ENCODE assay signal across 9 cellular contexts in genomic region chr2:218366621-218367414, GRCh38. TPM values are rescaled to one million over a fixed set of nuclear protein-coding genes. Genes with fewer than 3 reads are reported as not detected.
DNase-seq lines count a peak whose midpoint lies in the region; ATAC-seq and TF ChIP-seq lines count a peak whose summit lies in the region.
"Had no signal": no experiment of that assay in that cellular context is flagged by ENCODE, and none has a peak within 500 bp of the region (broad histone marks: within the 10 kb centered on the region; RNA-seq: fewer than 3 reads in every experiment).

No MANE protein-coding gene starts in this region.

- TF ChIP-seq EP300 in SK-N-SH (IDR thresholded peaks at IDR 0.05; ENCODE audit: borderline replicate concordance in 1 of 2, low read depth in 1 of 2, low read length in 1 of 2), result no peak

- H3K9ac ChIP-seq in PC-3 (ENCODE audit: low read length) (no peak overlapping the region; the same call in 1 of the 2 replicates), SK-N-SH (no peak overlapping the region)

- POLR2A ChIA-PET in PC-3 (lab: Charles Lee; ENCODE audit: unreplicated experiment), result interaction anchor here (0.6 kb wide), 1 partner anchor 97 kb away, joined by 4 read pairs; the partner anchor contains the start of genes AAMP and PNKD
- POLR2A ChIA-PET in SK-N-SH (lab: Yijun Ruan, JAX), result no interaction called here

- H4K20me1 ChIP-seq in PC-3 (ENCODE audit: low read length), result no peaks in the 10 kb centered on the region
- H4K20me1 ChIP-seq in SK-N-SH (ENCODE audit: insufficient read depth), result no peaks in the 10 kb centered on the region

- CTCF ChIA-PET in PC-3 (lab: Charles Lee), result no interaction called here
- CTCF ChIA-PET in SK-N-SH (lab: Yijun Ruan, JAX), result interaction anchor here (1.4 to 1.6 kb wide), 2 partner anchors 10 to 30 kb away, joined by 4 to 5 read pairs; partner anchors contain the start of gene CATIP

- H3K27ac ChIP-seq in PC-3 (ENCODE audit: low read length) (no peak overlapping the region), psoas muscle (peak overlapping the region; percentile 82), SK-N-SH (ENCODE audit: low read depth in 2 of 2, low read length in 1 of 2) (no peak overlapping the region)
- H3K27ac ChIP-seq: foreskin keratinocyte had no signal

- H3K79me2 ChIP-seq in PC-3 (ENCODE audit: low read length) (no peaks in the 10 kb centered on the region), SK-N-SH (ENCODE audit: insufficient read depth) (no peaks in the 10 kb centered on the region)

- no peak for ATAC-seq in PC-3
- ATAC-seq in psoas muscle, result no peak
- ATAC-seq in GM18873 (IDR thresholded peaks at IDR 0.05; ENCODE audit: low FRiP score, unreplicated experiment), result no peak
- no peak for ATAC-seq in GM21390 (IDR thresholded peaks at IDR 0.05; ENCODE audit: unreplicated experiment)

- no peaks in the 10 kb centered on the region for H3K36me3 ChIP-seq in GM06990 (ENCODE audit: control insufficient read depth, insufficient read depth, low read length)
- no peaks in the 10 kb centered on the region for H3K36me3 ChIP-seq in PC-3 (ENCODE audit: low read depth, low read length)
- H3K36me3 ChIP-seq in psoas muscle (ENCODE audit: insufficient read depth in 1 of 2, low read depth in 1 of 2), result no peaks in the 10 kb centered on the region
- no peaks in the 10 kb centered on the region for H3K36me3 ChIP-seq in SK-N-SH (replicated peaks in 1 of 2; ENCODE audit: control insufficient read depth in 1 of 2, insufficient read depth in 2 of 2, low read length in 1 of 2)

- 91 to 97% (median 94%) methylated on average over 9 of the region's 9 CpGs for WGBS in psoas muscle, 3 donors
- 89% methylated on average over 9 of the region's 9 CpGs for WGBS in SK-N-SH (ENCODE audit: low lambda C conversion rate)

- H3K9me2 ChIP-seq in PC-3 (replicated peaks; ENCODE audit: low read length) (no peaks in the 10 kb centered on the region), SK-N-SH (no peaks in the 10 kb centered on the region)

- no peaks in the 10 kb centered on the region for H3K27me3 ChIP-seq in GM06990 (replicated peaks; ENCODE audit: control insufficient read depth, insufficient read depth, low read length)
- H3K27me3 ChIP-seq in PC-3 (ENCODE audit: low read length), result no peaks in the 10 kb centered on the region
- no peaks in the 10 kb centered on the region for H3K27me3 ChIP-seq in psoas muscle (ENCODE audit: insufficient read depth in 3 of 3, low read length in 2 of 3)
- H3K27me3 ChIP-seq in SK-N-SH (ENCODE audit: insufficient read depth), result no peaks in the 10 kb centered on the region
- H3K27me3 ChIP-seq: foreskin keratinocyte had no signal

- no peak for TF ChIP-seq RAD21 in SK-N-SH (IDR thresholded peaks at IDR 0.05; ENCODE audit: low read length)

- peak overlapping the region; percentile 93 for H3K4me2 ChIP-seq in PC-3 (ENCODE audit: low read length)
- H3K4me2 ChIP-seq in SK-N-SH, result no peak overlapping the region

- H2AFZ ChIP-seq in PC-3 (ENCODE audit: low read length), result peak overlapping the region; percentile 89
- H2AFZ ChIP-seq in SK-N-SH (ENCODE audit: low read depth), result no peak overlapping the region

- intact Hi-C loops in PC-3 (cut with micrococcal nuclease), result no loop called here
- intact Hi-C loops in psoas muscle (cut with DNase I), result no loop called here

- TF ChIP-seq CTCF in GM06990 (IDR thresholded peaks at IDR 0.05; ENCODE audit: insufficient read depth, low read length, poor library complexity, severe bottlenecking) (no peak), PC-3 (conservative IDR thresholded peaks at IDR 0.05; ENCODE audit: low read depth, low read length) (no peak), fibroblast of villous mesenchyme (IDR thresholded peaks at IDR 0.05; ENCODE audit: insufficient read depth, low read depth, low read length) (no peak), psoas muscle (IDR thresholded peaks at IDR 0.05) (no peak), SK-N-SH (IDR thresholded peaks at IDR 0.05) (no peak)

- H3K4me1 ChIP-seq in PC-3 (ENCODE audit: insufficient read depth, low read length) (0 out of 2 replicates have a peak, but pooled peaks cover 5% of the 10 kb centered on the region), psoas muscle (no peaks in the 10 kb centered on the region), SK-N-SH (ENCODE audit: control insufficient read depth in 1 of 2, insufficient read depth in 2 of 2, low read depth in 1 of 2, low read length in 1 of 2) (no peaks in the 10 kb centered on the region; a peak in 1 of 4 replicates)
- H3K4me1 ChIP-seq: foreskin keratinocyte had no signal

- H3K9me3 ChIP-seq in PC-3 (ENCODE audit: low read length), result no peaks in the 10 kb centered on the region
- H3K9me3 ChIP-seq in psoas muscle, result no peaks in the 10 kb centered on the region
- H3K9me3 ChIP-seq in SK-N-SH, result no peaks in the 10 kb centered on the region

- H3K4me3 ChIP-seq in GM06990 (replicated peaks; ENCODE audit: low read depth, low read length) (peak overlapping the region; percentile 77), PC-3 (ENCODE audit: low read length) (peak overlapping the region; percentile 71; the same call in 1 of the 2 replicates), fibroblast of villous mesenchyme (ENCODE audit: low read depth, low read length) (peak overlapping the region; percentile 64), psoas muscle (peak overlapping the region; percentile 70), SK-N-SH (ENCODE audit: low read depth in 2 of 2, low read length in 1 of 2) (no peak overlapping the region)

- DNase-seq in GM06990 (ENCODE audit: extremely low read depth, insufficient read length), result no peak
- DNase-seq in PC-3, result no peak
- DNase-seq in fibroblast of villous mesenchyme (ENCODE audit: low read depth), result no peak
- DNase-seq in psoas muscle, result no peak
- DNase-seq in NCI-H82 (lab: John Stamatoyannopoulos, UW), result no peak
- no peak for DNase-seq in SK-N-SH

- BruUV-seq in PC-3 (replicated peaks; lab: Mats Ljungman, UMichigan), result no TSS peak

- H3F3A ChIP-seq in PC-3 (ENCODE audit: low read length, unreplicated experiment) (no peaks in the 10 kb centered on the region), SK-N-SH (replicated peaks; ENCODE audit: insufficient read depth) (no peaks in the 10 kb centered on the region)

TF ChIP-seq in SK-N-SH, 30 proteins besides CTCF, POLR2A, EP300 and RAD21 (continues in another document):
- no peak for TF ChIP-seq POLR2AphosphoS5 (IDR thresholded peaks at IDR 0.05; ENCODE audit: low read depth, low read length)
- TF ChIP-seq IRF3 (IDR thresholded peaks at IDR 0.05; ENCODE audit: low read depth, low read length), result no peak
- TF ChIP-seq MXI1 (IDR thresholded peaks at IDR 0.05; ENCODE audit: low read depth, low read length), result no peak
- TF ChIP-seq FOXJ3 (CRISPR knock-in tag; IDR thresholded peaks at IDR 0.05), result no peak
- no peak for TF ChIP-seq USF1 (IDR thresholded peaks at IDR 0.05; ENCODE audit: borderline replicate concordance, low read depth)
- TF ChIP-seq MEF2A (IDR thresholded peaks at IDR 0.05; ENCODE audit: borderline replicate concordance, low read depth), result no peak
- TF ChIP-seq FOSL2 (IDR thresholded peaks at IDR 0.05; ENCODE audit: borderline replicate concordance, low read depth), result no peak
- TF ChIP-seq JUND (IDR thresholded peaks at IDR 0.05), result no peak

RNA-seq across cellular contexts. Expression of gene CATIP, which starts 10.2 kb away (rescaled TPM):
- not detected in 2 replicates for total RNA-seq in PC-3 (2014; rRNA removed)
- total RNA-seq in fibroblast of villous mesenchyme, result 0.43 TPM in 1 of 2 replicates, not detected in the other
- not detected for total RNA-seq in psoas muscle
- not detected for polyA plus RNA-seq in psoas muscle
- polyA plus RNA-seq in SK-N-SH (2012; rRNA removed), result 0.18 and 0.26 TPM in 2 replicates
- 0.08 and 0.12 TPM in 2 replicates for polyA plus RNA-seq in SK-N-SH (2012; cell fraction: cytosol; rRNA removed)
- 0.64 and 0.94 TPM in 2 replicates for polyA plus RNA-seq in SK-N-SH (2012; cell fraction: nucleus; rRNA removed)
- total RNA-seq: foreskin keratinocyte had no signal
- polyA plus RNA-seq: foreskin keratinocyte had no signal

RNA-seq across cellular contexts. Expression of gene SLC11A1, which starts 15.3 kb away (rescaled TPM):
- total RNA-seq in PC-3 (2014; rRNA removed), result 0.17 and 0.33 TPM in 2 replicates
- under 0.01 and 0.43 TPM in 2 replicates for total RNA-seq in fibroblast of villous mesenchyme
- 1 to 10 TPM; 2.1 to 3.9 (median 2.8) TPM for total RNA-seq in psoas muscle
- 1 to 10 TPM in 2 of 3 donors, under 1 TPM in 1; 0.96 to 2.2 (median 1.9) TPM for polyA plus RNA-seq in psoas muscle
- polyA plus RNA-seq in SK-N-SH (2012; rRNA removed), result 0.26 and 0.31 TPM in 2 replicates
- polyA plus RNA-seq in SK-N-SH (2012; cell fraction: cytosol; rRNA removed), result 0.13 and 0.24 TPM in 2 replicates
- 0.25 and 0.56 TPM in 2 replicates for polyA plus RNA-seq in SK-N-SH (2012; cell fraction: nucleus; rRNA removed)

RNA-seq across cellular contexts. Expression of gene CTDSP1, which starts 32.9 kb away (rescaled TPM):
- total RNA-seq in PC-3 (2014; rRNA removed) (73.2 and 94.6 TPM in 2 replicates), fibroblast of villous mesenchyme (63.5 and 66.9 TPM in 2 replicates), psoas muscle (10 to 100 TPM; 57.2 to 73.0 (median 63.9) TPM)
- polyA plus RNA-seq in psoas muscle (10 to 100 TPM; 55.6 to 62.9 (median 57.4) TPM), SK-N-SH (2012; rRNA removed) (78.5 and 88.0 TPM in 2 replicates)
- polyA plus RNA-seq in SK-N-SH (2012; cell fraction: cytosol; rRNA removed), result 36.6 and 51.6 TPM in 2 replicates
- polyA plus RNA-seq in SK-N-SH (2012; cell fraction: nucleus; rRNA removed), result 82.0 and 102 TPM in 2 replicates

RNA-seq across cellular contexts. Expression of gene VIL1, which starts 52.1 kb away (rescaled TPM):
- total RNA-seq in PC-3 (2014; rRNA removed) (0.26 and 0.92 TPM in 2 replicates), fibroblast of villous mesenchyme (under 0.01 TPM in 1 of 2 replicates, not detected in the other), psoas muscle (not detected)
- polyA plus RNA-seq in psoas muscle (under 1 TPM; 0.08 to 0.10 (median 0.10) TPM), SK-N-SH (2012; rRNA removed) (under 0.01 and 0.02 TPM in 2 replicates)
- not detected in 2 replicates for polyA plus RNA-seq in SK-N-SH (2012; cell fraction: cytosol; rRNA removed)
- polyA plus RNA-seq in SK-N-SH (2012; cell fraction: nucleus; rRNA removed), result 0.05 and 0.10 TPM in 2 replicates
- total RNA-seq: foreskin keratinocyte had no signal

Comparison
In these comparisons a context has a peak if more than half of its experiments do, and no peak if none do; other contexts are left out.
1. H3K4me3 ChIP-seq: peak in GM06990 (single experiment), PC-3 (single experiment), fibroblast of villous mesenchyme (single experiment) and psoas muscle (single experiment); none in SK-N-SH (0 of 2).